12 cellular contexts compared by ENCODE assay signal in genomic region chrX:135657946-135658641, GRCh38. TPM values are rescaled to one million over a fixed set of nuclear protein-coding genes. Genes with fewer than 3 reads are reported as not detected.
DNase-seq lines count a peak whose midpoint lies in the region; ATAC-seq, FAIRE-seq and TF ChIP-seq lines count a peak whose summit lies in the region.
"Not testable (repeated sequence)": the region's sequence is repeated elsewhere in the genome, so short reads cannot be mapped to it uniquely, and the experiment has no call there.
"Had no signal": no experiment of that assay in that cellular context is flagged by ENCODE, and none has a peak within 500 bp of the region (broad histone marks: within the 10 kb centered on the region; RNA-seq: fewer than 3 reads in every experiment).

No MANE protein-coding gene starts in this region.

- not testable (repeated sequence) for H3K27me3 Mint-ChIP-seq in astrocyte (ENCODE audit: low read depth, unreplicated experiment)

- H3K9me3 ChIP-seq in astrocyte (ENCODE audit: insufficient read depth, low read depth, low read length), result not testable (repeated sequence)

- H3K4me2 ChIP-seq in astrocyte (ENCODE audit: low read length), result not testable (repeated sequence)

- H3K36me3 ChIP-seq in GM06990 (ENCODE audit: control insufficient read depth, insufficient read depth, low read length); astrocyte (ENCODE audit: insufficient read depth, low read length): not testable (repeated sequence)

- not testable (repeated sequence) for H3K27ac Mint-ChIP-seq in astrocyte (ENCODE audit: unreplicated experiment)

- not testable (repeated sequence) for H3K9ac ChIP-seq in astrocyte (ENCODE audit: low read length)

- not testable (repeated sequence) for H3K79me2 ChIP-seq in astrocyte (ENCODE audit: insufficient read depth, low read length)

- peak; percentile 92 for FAIRE-seq in astrocyte (lab: Jason Lieb, UNC)

- H3K36me3 Mint-ChIP-seq in astrocyte (ENCODE audit: low read depth, unreplicated experiment), result not testable (repeated sequence)

- not testable (repeated sequence) for H3K4me1 ChIP-seq in astrocyte (ENCODE audit: insufficient read depth, low read length)

- peak; percentile 49 for DNase-seq in GM06990 (ENCODE audit: extremely low read depth, insufficient read length)
- DNase-seq in astrocyte (ENCODE audit: low read depth), result not testable (repeated sequence)

- H3K27me3 ChIP-seq in GM06990 (replicated peaks; ENCODE audit: control insufficient read depth, insufficient read depth, low read length); astrocyte (ENCODE audit: insufficient read depth, low read length): not testable (repeated sequence)

- ATAC-seq in GM18858 (IDR thresholded peaks at IDR 0.05; ENCODE audit: unreplicated experiment) (peak; percentile 73), GM19043 (IDR thresholded peaks at IDR 0.05; ENCODE audit: low read depth, unreplicated experiment) (peak; percentile 75), GM21529 (IDR thresholded peaks at IDR 0.05; ENCODE audit: unreplicated experiment) (peak; percentile 69), HG02852 (IDR thresholded peaks at IDR 0.05; ENCODE audit: unreplicated experiment) (peak; percentile 73), HG03342 (IDR thresholded peaks at IDR 0.05; ENCODE audit: unreplicated experiment) (peak; percentile 79)

- H3K4me3 Mint-ChIP-seq in astrocyte (ENCODE audit: unreplicated experiment), result not testable (repeated sequence)

- not testable (repeated sequence) for H2AFZ ChIP-seq in astrocyte (ENCODE audit: low read depth, low read length)

- not testable (repeated sequence) for H3K4me1 Mint-ChIP-seq in astrocyte (ENCODE audit: low read depth, unreplicated experiment)

- H3K4me3 ChIP-seq in GM06990 (replicated peaks; ENCODE audit: low read depth, low read length); astrocyte (ENCODE audit: insufficient read depth, low read depth, low read length): not testable (repeated sequence)

- H3K9me3 Mint-ChIP-seq in astrocyte (ENCODE audit: unreplicated experiment), result not testable (repeated sequence)

- not testable (repeated sequence) for H4K20me1 ChIP-seq in astrocyte (ENCODE audit: insufficient read depth, low read length)

- not testable (repeated sequence) for H3K27ac ChIP-seq in astrocyte (ENCODE audit: low read depth, low read length)

- not testable (repeated sequence) for TF ChIP-seq CTCF in GM06990 (IDR thresholded peaks at IDR 0.05; ENCODE audit: insufficient read depth, low read length, poor library complexity, severe bottlenecking); astrocyte (IDR thresholded peaks at IDR 0.05; ENCODE audit: insufficient read depth, low read depth, low read length)

RNA-seq across cellular contexts. Expression of gene CT45A1, which starts 55.3 kb away (rescaled TPM):
- not detected in 2 replicates for total RNA-seq in astrocyte
- total RNA-seq: A172; CD8-positive, alpha-beta memory T cell; H4; M059J; T-helper 17 cell had no signal
